In the genomic region with DNA sequence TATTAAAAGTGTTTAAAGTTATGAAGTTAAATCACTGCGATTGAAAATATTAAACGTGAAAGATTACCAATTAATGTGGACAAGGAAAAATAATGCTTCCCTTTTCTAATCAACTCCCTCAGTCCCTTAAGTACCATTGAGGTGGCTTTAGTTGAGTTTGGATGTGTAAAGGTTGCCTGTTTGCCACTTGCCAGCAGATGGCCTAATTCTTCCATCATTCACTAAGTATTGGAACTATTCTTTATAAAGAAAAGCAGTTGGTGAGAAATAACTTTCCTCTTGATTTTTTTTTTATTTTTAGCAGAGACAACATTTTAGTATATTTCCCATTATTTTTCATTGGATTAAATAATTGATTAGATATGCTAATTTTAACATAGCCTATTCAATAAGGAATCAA, we compare ENCODE assay signal across 11 cellular contexts.
DNase-seq lines count a peak whose midpoint lies in the region; TF ChIP-seq lines count a peak whose summit lies in the region.
"Had no signal": no experiment of that assay in that cellular context is flagged by ENCODE, and none has a peak within 500 bp of the region (broad histone marks: within the 10 kb centered on the region; RNA-seq: fewer than 3 reads in every experiment).

No MANE protein-coding gene starts in this region.

- BruUV-seq in MCF 10A (replicated peaks; lab: Mats Ljungman, UMichigan) = no TSS peak

- POLR2A ChIA-PET in MCF 10A (lab: Yijun Ruan, JAX) = no interaction called here

- H3K4me3 ChIP-seq in breast epithelium (no peak overlapping the region), fibroblast of pulmonary artery (replicated peaks; ENCODE audit: low read depth, low read length) (no peak overlapping the region)
- H3K4me3 ChIP-seq: pancreas had no signal

- no peaks in the 10 kb centered on the region for H3K9me3 Mint-ChIP-seq in MCF 10A (ENCODE audit: unreplicated experiment)

- H3K4me1 ChIP-seq in breast epithelium = no peaks in the 10 kb centered on the region
- H3K4me1 ChIP-seq: pancreas had no signal

- no peaks in the 10 kb centered on the region for H3K27me3 Mint-ChIP-seq in MCF 10A (ENCODE audit: insufficient read depth, unreplicated experiment)
- H3K27me3 Mint-ChIP-seq: CD4-positive, CD25-positive, alpha-beta regulatory T cell had no signal

- DNase-seq in MCF 10A (ENCODE audit: unreplicated experiment) (peak; percentile 38), breast epithelium (ENCODE audit: low spot score in 2 of 2) (no peak), NCI-H748 treated with DMSO at 0.1 percent for 48 hours (lab: John Stamatoyannopoulos, UW) (peak; percentile 23), fibroblast of pulmonary artery (ENCODE audit: low read depth) (peak; percentile 2), superior temporal gyrus (ENCODE audit: extremely low spot score) (peak; percentile 83), GM19240 (ENCODE audit: insufficient read length, low spot score) (no peak), ureter (ENCODE audit: low spot score) (no peak)
- no peak for DNase-seq in activated CD4-positive, CD25-positive, alpha-beta regulatory T cell (lab: John Stamatoyannopoulos, UW)
- DNase-seq: CD4-positive, CD25-positive, alpha-beta regulatory T cell; NCI-H2029 treated with DMSO at 0.1 percent for 48 hours; pancreas had no signal

- intact Hi-C loops in MCF 10A (cut with micrococcal nuclease) = loop anchor here (1.0 kb wide), 2 partner anchors 436 to 845 kb away; no protein-coding TSS in a partner anchor
- intact Hi-C loops in breast epithelium (cut with DNase I; ENCODE audit: low total_unique reads) = no loop called here

- H3K4me3 Mint-ChIP-seq in MCF 10A (ENCODE audit: unreplicated experiment) = no peak overlapping the region
- H3K4me3 Mint-ChIP-seq: CD4-positive, CD25-positive, alpha-beta regulatory T cell had no signal

- H3K36me3 ChIP-seq in breast epithelium = no peaks in the 10 kb centered on the region
- H3K36me3 ChIP-seq: pancreas had no signal

- no peaks in the 10 kb centered on the region for H3K4me1 Mint-ChIP-seq in MCF 10A (ENCODE audit: insufficient read depth, unreplicated experiment)
- H3K4me1 Mint-ChIP-seq: CD4-positive, CD25-positive, alpha-beta regulatory T cell had no signal

- TF ChIP-seq CTCF in MCF 10A (IDR thresholded peaks at IDR 0.05; ENCODE audit: unreplicated experiment) = peak; percentile 33
- TF ChIP-seq CTCF in breast epithelium (IDR thresholded peaks at IDR 0.05) = no peak
- no peak for TF ChIP-seq CTCF in fibroblast of pulmonary artery (IDR thresholded peaks at IDR 0.05; ENCODE audit: low read length, missing control alignments)

- H3K27ac Mint-ChIP-seq in MCF 10A (ENCODE audit: low read depth, unreplicated experiment) = no peak overlapping the region
- H3K27ac Mint-ChIP-seq: CD4-positive, CD25-positive, alpha-beta regulatory T cell had no signal

- H3K27me3 ChIP-seq in breast epithelium = no peaks in the 10 kb centered on the region
- H3K27me3 ChIP-seq: pancreas had no signal

- CTCF ChIA-PET in MCF 10A (lab: Yijun Ruan, JAX) = interaction anchor here (1.2 to 1.3 kb wide), 2 partner anchors 431 to 844 kb away, joined by 6 to 7 read pairs; no protein-coding TSS in a partner anchor

- TF ChIP-seq POLR2A in breast epithelium (IDR thresholded peaks at IDR 0.05) = no peak

- no peaks in the 10 kb centered on the region for H3K9me3 ChIP-seq in breast epithelium
- H3K9me3 ChIP-seq: pancreas had no signal

- no peaks in the 10 kb centered on the region for H3K36me3 Mint-ChIP-seq in MCF 10A (ENCODE audit: insufficient read depth, unreplicated experiment)
- H3K36me3 Mint-ChIP-seq: CD4-positive, CD25-positive, alpha-beta regulatory T cell had no signal

- H3K27ac ChIP-seq in breast epithelium = no peak overlapping the region
- H3K27ac ChIP-seq: pancreas had no signal

Comparison
In these comparisons a context has a peak if more than half of its experiments do, and no peak if none do; other contexts are left out.
1. DNase-seq: peak in MCF 10A (single experiment), NCI-H748 treated with DMSO at 0.1 percent for 48 hours (single experiment), fibroblast of pulmonary artery (single experiment) and superior temporal gyrus (single experiment); none in breast epithelium (0 of 2), activated CD4-positive, CD25-positive, alpha-beta regulatory T cell (0 of 4), GM19240 (single experiment) and ureter (single experiment).